Comparison of ENCODE assay signal across 8 cellular contexts in genomic region chr21:42975886-42976608, GRCh38.
A peak's percentile ranks its signal among the peaks of the same experiment; 100 is the strongest.
DNase-seq lines count a peak whose midpoint lies in the region; TF ChIP-seq lines count a peak whose summit lies in the region.

No MANE protein-coding gene starts in this region.

- peak overlapping the region; percentile 59 for H3K9ac ChIP-seq in muscle layer of colon (ENCODE audit: low read length)

- TF ChIP-seq CTCF in AG09309 (IDR thresholded peaks at IDR 0.05; ENCODE audit: control insufficient read depth, insufficient read depth, low read depth, low read length, missing control alignments): no peak
- no peak for TF ChIP-seq CTCF in LNCaP clone FGC (IDR thresholded peaks at IDR 0.05; ENCODE audit: control insufficient read depth, extremely low read depth, insufficient read depth)

- H3K27me3 ChIP-seq in muscle layer of colon (ENCODE audit: control insufficient read depth in 1 of 2, insufficient read depth in 2 of 2, low read length in 2 of 2): no peaks in the 10 kb centered on the region

- H3K27ac ChIP-seq in muscle layer of colon (ENCODE audit: low read depth, low read length): peak overlapping the region; percentile 99

- H3K9me3 ChIP-seq in muscle layer of colon (ENCODE audit: low read length): no peaks in the 10 kb centered on the region

- DNase-seq in AG09309 (ENCODE audit: low read depth) (no peak), LNCaP clone FGC (ENCODE audit: low read depth) (no peak), cerebellar cortex (ENCODE audit: low spot score) (peak; percentile 22), NCI-H2196 (lab: John Stamatoyannopoulos, UW; ENCODE audit: unreplicated experiment) (no peak), hypothalamus (lab: John Stamatoyannopoulos, UW) (no peak), SKM-1 (lab: John Stamatoyannopoulos, UW; ENCODE audit: unreplicated experiment) (no peak), T1000 (lab: John Stamatoyannopoulos, UW) (no peak)

- H3K36me3 ChIP-seq in muscle layer of colon (ENCODE audit: insufficient read depth, low read length): no peaks in the 10 kb centered on the region

- H3K4me3 ChIP-seq in AG09309 (ENCODE audit: control insufficient read depth, low read depth, low read length): peak overlapping the region; percentile 78
- H3K4me3 ChIP-seq in LNCaP clone FGC (ENCODE audit: low read depth, low read length): peak overlapping the region; percentile 71
- peak overlapping the region; percentile 56 to 57 for H3K4me3 ChIP-seq in muscle layer of colon (ENCODE audit: low read depth in 1 of 2, low read length in 2 of 2)

- peaks cover 17% of the 10 kb centered on the region for H3K4me1 ChIP-seq in muscle layer of colon (ENCODE audit: insufficient read depth, low read length)
